29 cellular contexts compared by ENCODE assay signal in the genomic region with DNA sequence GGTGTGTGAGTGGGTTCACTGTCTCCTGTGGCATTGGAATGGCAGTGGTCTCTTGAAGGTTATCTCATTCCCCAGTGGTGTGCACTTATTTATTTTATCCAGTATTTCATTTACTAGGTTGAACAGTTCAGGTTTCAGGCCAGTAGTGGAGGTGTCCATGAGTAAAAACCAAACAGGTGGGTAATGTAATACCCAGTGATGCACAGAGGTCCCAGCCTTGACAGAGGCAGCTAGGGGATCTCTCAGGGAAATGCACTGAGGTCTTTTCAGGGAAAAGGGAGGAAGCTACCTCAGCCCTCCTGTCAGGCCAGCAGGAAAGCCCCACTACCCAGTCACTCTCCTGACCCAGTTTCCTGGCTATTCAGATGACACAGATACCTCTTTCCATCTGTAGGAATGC.
"Had no signal": no experiment of that assay in that cellular context is flagged by ENCODE, and none has a peak within 500 bp of the region (broad histone marks: within the 10 kb centered on the region; RNA-seq: fewer than 3 reads in every experiment).

No MANE protein-coding gene starts in this region.

- H3K36me3 ChIP-seq: neural progenitor cell, neutrophil, right atrium auricular region, thyroid gland had no signal

- ATAC-seq: left colon had no signal

- H2AFZ ChIP-seq: neural progenitor cell, parathyroid adenoma had no signal

- H3K27ac ChIP-seq: heart left ventricle, left ventricle myocardium inferior, neural progenitor cell, neutrophil, parathyroid adenoma, psoas muscle, right atrium auricular region, skin epidermis, stomach, testis, thyroid gland, upper lobe of right lung had no signal

- H3K4me3 Mint-ChIP-seq: immature natural killer cell, mesothelial cell of epicardium, nephron, neural progenitor cell had no signal

- H3K4me2 ChIP-seq: neural progenitor cell had no signal

- DNase-seq: glutamatergic neuron; heart left ventricle; hypothalamus; immature natural killer cell; kidney; left colon; left ventricle myocardium inferior; mesendoderm; naive B cell; occipital lobe; psoas muscle; stimulated activated CD4-positive, alpha-beta T cell treated with anti-CD3 and anti-CD28 coated beads, Interleukin-12 subunit alpha, Interleukin-12 subunit beta, amount 100 ng/mL, for 4 hours; stimulated activated CD4-positive, alpha-beta T cell treated with anti-CD3 and anti-CD28 coated beads, Interleukin-15, amount 100 ng/mL, for 24 hours; stimulated activated CD4-positive, alpha-beta T cell treated with anti-CD3 and anti-CD28 coated beads, Interleukin-2, amount 100 ng/mL, for 24 hours; stimulated activated CD4-positive, alpha-beta T cell treated with anti-CD3 and anti-CD28 coated beads, Interleukin-4, amount 100 ng/mL, for 1 hour; stimulated activated naive CD4-positive, alpha-beta T cell; stomach; testis; thyroid gland; upper lobe of right lung had no signal

- H3K9me3 ChIP-seq: neutrophil, testis, thyroid gland had no signal

- H3K27ac Mint-ChIP-seq: mesothelial cell of epicardium, nephron, neural progenitor cell had no signal

- H3K4me1 ChIP-seq: neural progenitor cell, parathyroid adenoma, psoas muscle, right atrium auricular region, stomach, testis, thyroid gland, upper lobe of right lung had no signal

- H3K27me3 ChIP-seq: heart left ventricle, neural progenitor cell, neutrophil, right atrium auricular region, stomach, testis, thyroid gland, upper lobe of right lung had no signal

- H3K4me1 Mint-ChIP-seq: mesothelial cell of epicardium, nephron, neural progenitor cell had no signal

- FAIRE-seq: islet of Langerhans had no signal

- H3K27me3 Mint-ChIP-seq: naive B cell had no signal

- H3K9ac ChIP-seq: neural progenitor cell, parathyroid adenoma had no signal

- H3K4me3 ChIP-seq: heart left ventricle, left ventricle myocardium inferior, lung, neural progenitor cell, psoas muscle, right atrium auricular region, skin epidermis, stomach, testis, thyroid gland, upper lobe of right lung had no signal
